17 cellular contexts compared by ENCODE assay signal in the genomic region with DNA sequence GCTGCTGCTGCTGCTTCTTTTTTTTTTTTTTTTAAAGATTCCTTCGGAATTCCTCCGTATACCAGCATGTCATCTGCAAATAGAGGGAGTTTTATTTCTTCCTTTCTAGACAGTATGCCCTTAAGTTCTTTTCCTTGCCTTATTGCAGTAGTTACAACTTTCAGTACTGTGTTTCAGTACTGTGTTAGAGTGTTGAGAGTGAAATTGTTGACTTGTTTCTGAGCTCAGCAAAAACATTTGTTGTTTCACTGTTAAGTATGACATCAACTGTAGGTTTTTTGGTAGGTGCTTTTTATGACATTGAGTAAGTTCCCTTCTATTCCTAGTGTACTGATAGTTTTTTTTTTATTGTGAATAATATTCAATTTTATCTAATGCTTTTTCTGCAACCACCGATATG. TPM values are rescaled to one million over a fixed set of nuclear protein-coding genes. Genes with fewer than 3 reads are reported as not detected.
DNase-seq lines count a peak whose midpoint lies in the region; ATAC-seq and TF ChIP-seq lines count a peak whose summit lies in the region.
"Had no signal": no experiment of that assay in that cellular context is flagged by ENCODE, and none has a peak within 500 bp of the region (broad histone marks: within the 10 kb centered on the region; RNA-seq: fewer than 3 reads in every experiment).

No MANE protein-coding gene starts in this region.

- ATAC-seq in GM18907 (IDR thresholded peaks at IDR 0.05; ENCODE audit: unreplicated experiment) (peak; percentile 62), GM21723 (IDR thresholded peaks at IDR 0.05; ENCODE audit: unreplicated experiment) (peak; percentile 56), HG03039 (IDR thresholded peaks at IDR 0.05; ENCODE audit: unreplicated experiment) (peak; percentile 80), HG03175 (IDR thresholded peaks at IDR 0.05; ENCODE audit: unreplicated experiment) (no peak), GM19397 (IDR thresholded peaks at IDR 0.05; ENCODE audit: unreplicated experiment) (no peak)
- ATAC-seq: lower lobe of right lung, natural killer cell had no signal

- no peak overlapping the region for H3K4me3 ChIP-seq in fibroblast of villous mesenchyme (ENCODE audit: low read depth, low read length)
- H3K4me3 ChIP-seq: lower lobe of right lung had no signal

- no peak for TF ChIP-seq CTCF in fibroblast of villous mesenchyme (IDR thresholded peaks at IDR 0.05; ENCODE audit: insufficient read depth, low read depth, low read length)

- peak; percentile 8 for DNase-seq in fibroblast of villous mesenchyme (ENCODE audit: low read depth)
- no peak for DNase-seq in nucleus accumbens (lab: John Stamatoyannopoulos, UW)
- no peak for DNase-seq in KG1 (lab: John Stamatoyannopoulos, UW)
- DNase-seq: activated CD4-positive, alpha-beta T cell treated with anti-CD3 and anti-CD28 coated beads, Interleukin-2, amount 50 U/mL, for 4 hours; amniotic stem cell; DMS53; Karpas-422; lower lobe of right lung; natural killer cell; NCI-H1436 treated with DMSO at 0.1 percent for 48 hours; NCI-H226; SHP77 treated with DMSO at 0.1 percent for 48 hours had no signal

RNA-seq across cellular contexts. Expression of gene ACVR2A, which starts 43.8 kb away (rescaled TPM):
- 13.2 and 25.9 TPM in 2 replicates for total RNA-seq in fibroblast of villous mesenchyme

Comparison
In these comparisons a context has a peak if more than half of its experiments do, and no peak if none do; other contexts are left out.
1. ATAC-seq: peak in GM18907 (single experiment), GM21723 (single experiment) and HG03039 (single experiment); none in HG03175 (single experiment) and GM19397 (single experiment).